ENCODE assay signal across 1 cellular context in the genomic region with DNA sequence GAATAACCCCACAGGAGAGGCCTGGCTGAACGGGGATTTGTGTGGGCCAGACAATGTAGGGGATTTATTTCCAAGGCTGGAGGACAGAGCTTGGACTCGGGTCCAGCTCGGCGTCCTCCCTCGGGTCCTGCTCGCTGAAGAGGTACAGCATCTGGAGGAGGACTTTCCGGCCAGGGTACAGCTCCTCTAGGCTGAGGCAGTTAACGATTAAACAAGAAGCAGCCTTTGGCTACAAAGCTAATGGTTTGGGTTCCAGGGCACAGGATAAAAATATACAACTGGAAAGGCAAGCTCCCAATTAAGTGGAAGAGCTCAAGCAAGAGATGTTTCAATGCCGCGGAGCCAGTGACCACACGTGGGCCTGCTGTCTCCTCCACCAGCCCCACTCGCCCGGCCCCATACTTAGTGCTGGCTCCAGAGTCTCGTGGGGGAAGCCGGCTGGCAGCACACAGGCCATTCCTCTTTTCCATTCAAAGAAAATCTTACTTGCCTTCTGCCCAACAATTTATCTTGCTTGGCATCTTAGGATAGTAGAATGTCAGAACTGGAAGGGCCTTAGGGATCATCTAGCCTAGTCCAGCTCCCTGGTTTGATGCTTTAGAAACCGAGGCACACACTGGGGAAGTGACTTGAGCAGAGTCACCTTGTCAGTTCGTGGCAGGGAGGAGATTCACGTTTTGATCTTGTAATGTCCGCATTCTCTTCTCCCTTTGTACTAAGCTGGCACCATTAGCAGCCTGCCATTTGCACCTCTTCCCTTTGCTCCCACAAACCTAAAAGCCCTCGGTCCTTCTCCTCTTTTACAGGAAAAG.
TF ChIP-seq lines count a peak whose summit lies in the region.

No MANE protein-coding gene starts in this region.

TF ChIP-seq in HepG2, 621 proteins besides CTCF, POLR2A, EP300 and RAD21 (continued from another document and continues in another):
- TF ChIP-seq, protein P1, sequence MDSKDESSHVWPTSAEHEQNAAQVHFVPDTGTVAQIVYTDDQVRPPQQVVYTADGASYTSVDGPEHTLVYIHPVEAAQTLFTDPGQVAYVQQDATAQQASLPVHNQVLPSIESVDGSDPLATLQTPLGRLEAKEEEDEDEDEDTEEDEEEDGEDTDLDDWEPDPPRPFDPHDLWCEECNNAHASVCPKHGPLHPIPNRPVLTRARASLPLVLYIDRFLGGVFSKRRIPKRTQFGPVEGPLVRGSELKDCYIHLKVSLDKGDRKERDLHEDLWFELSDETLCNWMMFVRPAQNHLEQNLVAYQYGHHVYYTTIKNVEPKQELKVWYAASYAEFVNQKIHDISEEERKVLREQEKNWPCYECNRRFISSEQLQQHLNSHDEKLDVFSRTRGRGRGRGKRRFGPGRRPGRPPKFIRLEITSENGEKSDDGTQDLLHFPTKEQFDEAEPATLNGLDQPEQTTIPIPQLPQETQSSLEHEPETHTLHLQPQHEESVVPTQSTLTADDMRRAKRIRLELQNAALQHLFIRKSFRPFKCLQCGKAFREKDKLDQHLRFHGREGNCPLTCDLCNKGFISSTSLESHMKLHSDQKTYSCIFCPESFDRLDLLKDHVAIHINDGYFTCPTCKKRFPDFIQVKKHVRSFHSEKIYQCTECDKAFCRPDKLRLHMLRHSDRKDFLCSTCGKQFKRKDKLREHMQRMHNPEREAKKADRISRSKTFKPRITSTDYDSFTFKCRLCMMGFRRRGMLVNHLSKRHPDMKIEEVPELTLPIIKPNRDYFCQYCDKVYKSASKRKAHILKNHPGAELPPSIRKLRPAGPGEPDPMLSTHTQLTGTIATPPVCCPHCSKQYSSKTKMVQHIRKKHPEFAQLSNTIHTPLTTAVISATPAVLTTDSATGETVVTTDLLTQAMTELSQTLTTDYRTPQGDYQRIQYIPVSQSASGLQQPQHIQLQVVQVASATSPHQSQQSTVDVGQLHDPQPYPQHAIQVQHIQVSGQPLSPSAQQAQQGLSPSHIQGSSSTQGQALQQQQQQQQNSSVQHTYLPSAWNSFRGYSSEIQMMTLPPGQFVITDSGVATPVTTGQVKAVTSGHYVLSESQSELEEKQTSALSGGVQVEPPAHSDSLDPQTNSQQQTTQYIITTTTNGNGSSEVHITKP (CRISPR knock-in tag; IDR thresholded peaks at IDR 0.05; ENCODE audit: low read depth), result no peak
- TF ChIP-seq, protein P2, sequence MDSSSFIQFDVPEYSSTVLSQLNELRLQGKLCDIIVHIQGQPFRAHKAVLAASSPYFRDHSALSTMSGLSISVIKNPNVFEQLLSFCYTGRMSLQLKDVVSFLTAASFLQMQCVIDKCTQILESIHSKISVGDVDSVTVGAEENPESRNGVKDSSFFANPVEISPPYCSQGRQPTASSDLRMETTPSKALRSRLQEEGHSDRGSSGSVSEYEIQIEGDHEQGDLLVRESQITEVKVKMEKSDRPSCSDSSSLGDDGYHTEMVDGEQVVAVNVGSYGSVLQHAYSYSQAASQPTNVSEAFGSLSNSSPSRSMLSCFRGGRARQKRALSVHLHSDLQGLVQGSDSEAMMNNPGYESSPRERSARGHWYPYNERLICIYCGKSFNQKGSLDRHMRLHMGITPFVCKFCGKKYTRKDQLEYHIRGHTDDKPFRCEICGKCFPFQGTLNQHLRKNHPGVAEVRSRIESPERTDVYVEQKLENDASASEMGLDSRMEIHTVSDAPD (CRISPR knock-in tag; IDR thresholded peaks at IDR 0.05), result no peak
- TF ChIP-seq SNAI1 (CRISPR knock-in tag; IDR thresholded peaks at IDR 0.05; ENCODE audit: borderline replicate concordance), result no peak
- no peak for TF ChIP-seq CC2D1A (CRISPR knock-in tag; IDR thresholded peaks at IDR 0.05)
- TF ChIP-seq ZNF432 (CRISPR knock-in tag; IDR thresholded peaks at IDR 0.05; ENCODE audit: borderline replicate concordance), result no peak
- no peak for TF ChIP-seq CENPT (CRISPR knock-in tag; IDR thresholded peaks at IDR 0.05; ENCODE audit: low read depth)
- no peak for TF ChIP-seq ZNF660 (CRISPR knock-in tag; IDR thresholded peaks at IDR 0.05; ENCODE audit: borderline replicate concordance, low read depth)
- TF ChIP-seq, protein P3, sequence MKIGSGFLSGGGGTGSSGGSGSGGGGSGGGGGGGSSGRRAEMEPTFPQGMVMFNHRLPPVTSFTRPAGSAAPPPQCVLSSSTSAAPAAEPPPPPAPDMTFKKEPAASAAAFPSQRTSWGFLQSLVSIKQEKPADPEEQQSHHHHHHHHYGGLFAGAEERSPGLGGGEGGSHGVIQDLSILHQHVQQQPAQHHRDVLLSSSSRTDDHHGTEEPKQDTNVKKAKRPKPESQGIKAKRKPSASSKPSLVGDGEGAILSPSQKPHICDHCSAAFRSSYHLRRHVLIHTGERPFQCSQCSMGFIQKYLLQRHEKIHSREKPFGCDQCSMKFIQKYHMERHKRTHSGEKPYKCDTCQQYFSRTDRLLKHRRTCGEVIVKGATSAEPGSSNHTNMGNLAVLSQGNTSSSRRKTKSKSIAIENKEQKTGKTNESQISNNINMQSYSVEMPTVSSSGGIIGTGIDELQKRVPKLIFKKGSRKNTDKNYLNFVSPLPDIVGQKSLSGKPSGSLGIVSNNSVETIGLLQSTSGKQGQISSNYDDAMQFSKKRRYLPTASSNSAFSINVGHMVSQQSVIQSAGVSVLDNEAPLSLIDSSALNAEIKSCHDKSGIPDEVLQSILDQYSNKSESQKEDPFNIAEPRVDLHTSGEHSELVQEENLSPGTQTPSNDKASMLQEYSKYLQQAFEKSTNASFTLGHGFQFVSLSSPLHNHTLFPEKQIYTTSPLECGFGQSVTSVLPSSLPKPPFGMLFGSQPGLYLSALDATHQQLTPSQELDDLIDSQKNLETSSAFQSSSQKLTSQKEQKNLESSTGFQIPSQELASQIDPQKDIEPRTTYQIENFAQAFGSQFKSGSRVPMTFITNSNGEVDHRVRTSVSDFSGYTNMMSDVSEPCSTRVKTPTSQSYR (CRISPR knock-in tag; IDR thresholded peaks at IDR 0.05; ENCODE audit: borderline replicate concordance), result no peak
- no peak for TF ChIP-seq ZNF841 (CRISPR knock-in tag; IDR thresholded peaks at IDR 0.05; ENCODE audit: borderline replicate concordance)
- TF ChIP-seq ZNF589 (CRISPR knock-in tag; conservative IDR thresholded peaks at IDR 0.05), result no peak
- 0 out of 2 replicates have a peak, but pooled peaks have one; percentile 20 for TF ChIP-seq KLF13 (CRISPR knock-in tag; IDR thresholded peaks at IDR 0.05)
- no peak; the same call in 1 of the 2 replicates for TF ChIP-seq SIX1 (CRISPR knock-in tag; IDR thresholded peaks at IDR 0.05; ENCODE audit: borderline replicate concordance)
- TF ChIP-seq, protein P4, sequence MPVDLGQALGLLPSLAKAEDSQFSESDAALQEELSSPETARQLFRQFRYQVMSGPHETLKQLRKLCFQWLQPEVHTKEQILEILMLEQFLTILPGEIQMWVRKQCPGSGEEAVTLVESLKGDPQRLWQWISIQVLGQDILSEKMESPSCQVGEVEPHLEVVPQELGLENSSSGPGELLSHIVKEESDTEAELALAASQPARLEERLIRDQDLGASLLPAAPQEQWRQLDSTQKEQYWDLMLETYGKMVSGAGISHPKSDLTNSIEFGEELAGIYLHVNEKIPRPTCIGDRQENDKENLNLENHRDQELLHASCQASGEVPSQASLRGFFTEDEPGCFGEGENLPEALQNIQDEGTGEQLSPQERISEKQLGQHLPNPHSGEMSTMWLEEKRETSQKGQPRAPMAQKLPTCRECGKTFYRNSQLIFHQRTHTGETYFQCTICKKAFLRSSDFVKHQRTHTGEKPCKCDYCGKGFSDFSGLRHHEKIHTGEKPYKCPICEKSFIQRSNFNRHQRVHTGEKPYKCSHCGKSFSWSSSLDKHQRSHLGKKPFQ (CRISPR knock-in tag; IDR thresholded peaks at IDR 0.05; ENCODE audit: insufficient replicate concordance), result no peak
- TF ChIP-seq, protein P5, sequence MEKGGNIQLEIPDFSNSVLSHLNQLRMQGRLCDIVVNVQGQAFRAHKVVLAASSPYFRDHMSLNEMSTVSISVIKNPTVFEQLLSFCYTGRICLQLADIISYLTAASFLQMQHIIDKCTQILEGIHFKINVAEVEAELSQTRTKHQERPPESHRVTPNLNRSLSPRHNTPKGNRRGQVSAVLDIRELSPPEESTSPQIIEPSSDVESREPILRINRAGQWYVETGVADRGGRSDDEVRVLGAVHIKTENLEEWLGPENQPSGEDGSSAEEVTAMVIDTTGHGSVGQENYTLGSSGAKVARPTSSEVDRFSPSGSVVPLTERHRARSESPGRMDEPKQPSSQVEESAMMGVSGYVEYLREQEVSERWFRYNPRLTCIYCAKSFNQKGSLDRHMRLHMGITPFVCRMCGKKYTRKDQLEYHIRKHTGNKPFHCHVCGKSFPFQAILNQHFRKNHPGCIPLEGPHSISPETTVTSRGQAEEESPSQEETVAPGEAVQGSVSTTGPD (CRISPR knock-in tag; IDR thresholded peaks at IDR 0.05), result no peak
- TF ChIP-seq NCOR1 (IDR thresholded peaks at IDR 0.05; ENCODE audit: borderline replicate concordance, low read length), result no peak
- TF ChIP-seq MTF2 (CRISPR knock-in tag; IDR thresholded peaks at IDR 0.05; ENCODE audit: borderline replicate concordance), result no peak
- TF ChIP-seq SP2 (CRISPR knock-in tag; IDR thresholded peaks at IDR 0.05), result no peak
- TF ChIP-seq, protein P6, sequence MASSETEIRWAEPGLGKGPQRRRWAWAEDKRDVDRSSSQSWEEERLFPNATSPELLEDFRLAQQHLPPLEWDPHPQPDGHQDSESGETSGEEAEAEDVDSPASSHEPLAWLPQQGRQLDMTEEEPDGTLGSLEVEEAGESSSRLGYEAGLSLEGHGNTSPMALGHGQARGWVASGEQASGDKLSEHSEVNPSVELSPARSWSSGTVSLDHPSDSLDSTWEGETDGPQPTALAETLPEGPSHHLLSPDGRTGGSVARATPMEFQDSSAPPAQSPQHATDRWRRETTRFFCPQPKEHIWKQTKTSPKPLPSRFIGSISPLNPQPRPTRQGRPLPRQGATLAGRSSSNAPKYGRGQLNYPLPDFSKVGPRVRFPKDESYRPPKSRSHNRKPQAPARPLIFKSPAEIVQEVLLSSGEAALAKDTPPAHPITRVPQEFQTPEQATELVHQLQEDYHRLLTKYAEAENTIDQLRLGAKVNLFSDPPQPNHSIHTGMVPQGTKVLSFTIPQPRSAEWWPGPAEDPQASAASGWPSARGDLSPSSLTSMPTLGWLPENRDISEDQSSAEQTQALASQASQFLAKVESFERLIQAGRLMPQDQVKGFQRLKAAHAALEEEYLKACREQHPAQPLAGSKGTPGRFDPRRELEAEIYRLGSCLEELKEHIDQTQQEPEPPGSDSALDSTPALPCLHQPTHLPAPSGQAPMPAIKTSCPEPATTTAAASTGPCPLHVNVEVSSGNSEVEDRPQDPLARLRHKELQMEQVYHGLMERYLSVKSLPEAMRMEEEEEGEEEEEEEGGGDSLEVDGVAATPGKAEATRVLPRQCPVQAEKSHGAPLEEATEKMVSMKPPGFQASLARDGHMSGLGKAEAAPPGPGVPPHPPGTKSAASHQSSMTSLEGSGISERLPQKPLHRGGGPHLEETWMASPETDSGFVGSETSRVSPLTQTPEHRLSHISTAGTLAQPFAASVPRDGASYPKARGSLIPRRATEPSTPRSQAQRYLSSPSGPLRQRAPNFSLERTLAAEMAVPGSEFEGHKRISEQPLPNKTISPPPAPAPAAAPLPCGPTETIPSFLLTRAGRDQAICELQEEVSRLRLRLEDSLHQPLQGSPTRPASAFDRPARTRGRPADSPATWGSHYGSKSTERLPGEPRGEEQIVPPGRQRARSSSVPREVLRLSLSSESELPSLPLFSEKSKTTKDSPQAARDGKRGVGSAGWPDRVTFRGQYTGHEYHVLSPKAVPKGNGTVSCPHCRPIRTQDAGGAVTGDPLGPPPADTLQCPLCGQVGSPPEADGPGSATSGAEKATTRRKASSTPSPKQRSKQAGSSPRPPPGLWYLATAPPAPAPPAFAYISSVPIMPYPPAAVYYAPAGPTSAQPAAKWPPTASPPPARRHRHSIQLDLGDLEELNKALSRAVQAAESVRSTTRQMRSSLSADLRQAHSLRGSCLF (CRISPR knock-in tag; IDR thresholded peaks at IDR 0.05; ENCODE audit: borderline replicate concordance), result no peak
- TF ChIP-seq RNF2 (conservative IDR thresholded peaks at IDR 0.05; ENCODE audit: low read depth), result no peak
- no peak for TF ChIP-seq TEAD3 (CRISPR knock-in tag; optimal IDR thresholded peaks at IDR 0.05; ENCODE audit: borderline replicate concordance)
- no peak for TF ChIP-seq ZNF354B (CRISPR knock-in tag; IDR thresholded peaks at IDR 0.05)
- TF ChIP-seq HNRNPH1 (optimal IDR thresholded peaks at IDR 0.05; ENCODE audit: low read depth, low read length), result no peak
- no peak for TF ChIP-seq ZNF839 (CRISPR knock-in tag; IDR thresholded peaks at IDR 0.05; ENCODE audit: borderline replicate concordance)
- 0 out of 2 replicates have a peak, but pooled peaks have one; percentile 59 for TF ChIP-seq ZNF296 (CRISPR knock-in tag; conservative IDR thresholded peaks at IDR 0.05)
- TF ChIP-seq, protein P7, sequence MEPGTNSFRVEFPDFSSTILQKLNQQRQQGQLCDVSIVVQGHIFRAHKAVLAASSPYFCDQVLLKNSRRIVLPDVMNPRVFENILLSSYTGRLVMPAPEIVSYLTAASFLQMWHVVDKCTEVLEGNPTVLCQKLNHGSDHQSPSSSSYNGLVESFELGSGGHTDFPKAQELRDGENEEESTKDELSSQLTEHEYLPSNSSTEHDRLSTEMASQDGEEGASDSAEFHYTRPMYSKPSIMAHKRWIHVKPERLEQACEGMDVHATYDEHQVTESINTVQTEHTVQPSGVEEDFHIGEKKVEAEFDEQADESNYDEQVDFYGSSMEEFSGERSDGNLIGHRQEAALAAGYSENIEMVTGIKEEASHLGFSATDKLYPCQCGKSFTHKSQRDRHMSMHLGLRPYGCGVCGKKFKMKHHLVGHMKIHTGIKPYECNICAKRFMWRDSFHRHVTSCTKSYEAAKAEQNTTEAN (CRISPR knock-in tag; conservative IDR thresholded peaks at IDR 0.05), result no peak
- TF ChIP-seq HDAC6 (IDR thresholded peaks at IDR 0.05; ENCODE audit: low read depth, low read length), result no peak
- 0 out of 2 replicates have a peak, but pooled peaks have one; percentile 12 for TF ChIP-seq RXRA (CRISPR knock-in tag; IDR thresholded peaks at IDR 0.05)
- peak; percentile 82 for TF ChIP-seq ZNF605 (CRISPR knock-in tag; IDR thresholded peaks at IDR 0.05)
- TF ChIP-seq ASH2L (IDR thresholded peaks at IDR 0.05; ENCODE audit: insufficient read length, low read depth, low read length), result no peak
- no peak for TF ChIP-seq GZF1 (CRISPR knock-in tag; IDR thresholded peaks at IDR 0.05)
- no peak for TF ChIP-seq ZNF737 (CRISPR knock-in tag; IDR thresholded peaks at IDR 0.05; ENCODE audit: borderline replicate concordance)
- no peak for TF ChIP-seq ZNF724P (CRISPR knock-in tag; IDR thresholded peaks at IDR 0.05; ENCODE audit: borderline replicate concordance)
- peak; percentile 56; the same call in 1 of the 2 replicates for TF ChIP-seq MYC (CRISPR knock-in tag; IDR thresholded peaks at IDR 0.05; ENCODE audit: borderline replicate concordance)
- no peak for TF ChIP-seq ZFP36L1 (CRISPR knock-in tag; IDR thresholded peaks at IDR 0.05)
- no peak for TF ChIP-seq AGO1 (IDR thresholded peaks at IDR 0.05; ENCODE audit: low read depth, low read length, poor library complexity, severe bottlenecking)
- no peak for TF ChIP-seq SMC3 (IDR thresholded peaks at IDR 0.05; ENCODE audit: low read length)
- TF ChIP-seq ZKSCAN5 (CRISPR knock-in tag; IDR thresholded peaks at IDR 0.05), result no peak
- TF ChIP-seq SAFB2 (CRISPR knock-in tag; IDR thresholded peaks at IDR 0.05; ENCODE audit: borderline replicate concordance, low read depth), result no peak
